ENCODE assay signal across 11 cellular contexts in the genomic region with DNA sequence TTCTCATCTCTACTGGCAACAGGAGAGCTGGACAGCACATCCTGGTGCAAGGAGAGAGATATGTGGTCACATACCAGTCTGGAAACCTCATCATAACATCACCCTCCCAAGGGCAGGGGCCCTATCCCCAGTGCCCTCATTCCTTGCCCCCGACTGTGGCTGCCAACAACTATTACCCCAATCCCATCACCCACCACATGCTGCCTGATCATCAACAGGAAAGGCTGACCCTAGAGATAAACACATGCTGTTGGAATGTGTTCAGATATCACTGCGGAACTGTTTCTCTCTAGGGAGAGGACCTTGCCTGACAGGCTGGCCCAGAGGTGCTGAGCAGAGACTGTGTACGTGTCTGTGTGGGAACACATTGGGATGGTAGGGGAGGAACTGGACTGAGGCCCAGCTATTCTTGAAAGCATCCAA. TPM values are rescaled to one million over a fixed set of nuclear protein-coding genes. Genes with fewer than 3 reads are reported as not detected.
DNase-seq lines count a peak whose midpoint lies in the region; ATAC-seq and TF ChIP-seq lines count a peak whose summit lies in the region.
"Had no signal": no experiment of that assay in that cellular context is flagged by ENCODE, and none has a peak within 500 bp of the region (broad histone marks: within the 10 kb centered on the region; RNA-seq: fewer than 3 reads in every experiment).

No MANE protein-coding gene starts in this region.

- no peak for TF ChIP-seq EP300 in gastroesophageal sphincter (IDR thresholded peaks at IDR 0.05)

- ATAC-seq in GM19463 (IDR thresholded peaks at IDR 0.05; ENCODE audit: unreplicated experiment) (no peak), gastroesophageal sphincter (no peak)
- ATAC-seq: foreskin keratinocyte; naive thymus-derived CD8-positive, alpha-beta T cell had no signal

- no peak for TF ChIP-seq POLR2A in vagina (IDR thresholded peaks at IDR 0.05)
- no peak for TF ChIP-seq POLR2A in gastroesophageal sphincter (IDR thresholded peaks at IDR 0.05)

- no peaks in the 10 kb centered on the region for H3K36me3 ChIP-seq in brain microvascular endothelial cell (replicated peaks)
- no peaks in the 10 kb centered on the region for H3K36me3 ChIP-seq in left ventricle myocardium inferior
- H3K36me3 ChIP-seq in vagina, result no peaks in the 10 kb centered on the region
- no peaks in the 10 kb centered on the region for H3K36me3 ChIP-seq in gastroesophageal sphincter

- TF ChIP-seq CTCF in brain microvascular endothelial cell (IDR thresholded peaks at IDR 0.05; ENCODE audit: low read depth, low read length, missing control alignments) (no peak), left ventricle myocardium inferior (IDR thresholded peaks at IDR 0.05; ENCODE audit: borderline replicate concordance) (no peak), vagina (IDR thresholded peaks at IDR 0.05) (no peak), gastroesophageal sphincter (IDR thresholded peaks at IDR 0.05) (no peak)

- intact Hi-C loops in left ventricle myocardium inferior (cut with micrococcal nuclease) (no loop called here), vagina (cut with DNase I) (loop anchor here (10.0 kb wide), 1 partner anchor 239 kb away; a partner anchor contains a TSS)

- no peaks in the 10 kb centered on the region for H3K9me3 ChIP-seq in left ventricle myocardium inferior (replicated peaks)
- H3K9me3 ChIP-seq in vagina, result no peaks in the 10 kb centered on the region
- H3K9me3 ChIP-seq in gastroesophageal sphincter, result no peaks in the 10 kb centered on the region

- H3K27me3 ChIP-seq in brain microvascular endothelial cell (replicated peaks), result no peaks in the 10 kb centered on the region
- no peaks in the 10 kb centered on the region for H3K27me3 ChIP-seq in left ventricle myocardium inferior (ENCODE audit: low read depth)
- no peaks in the 10 kb centered on the region for H3K27me3 ChIP-seq in vagina
- H3K27me3 ChIP-seq in gastroesophageal sphincter, result no peaks in the 10 kb centered on the region

- peaks cover 80% of the 10 kb centered on the region for H3K4me1 ChIP-seq in left ventricle myocardium inferior
- H3K4me1 ChIP-seq in vagina, result no peaks in the 10 kb centered on the region
- peaks cover 0 to 27% (median 0%) of the 10 kb centered on the region in 3 donors for H3K4me1 ChIP-seq in gastroesophageal sphincter
- H3K4me1 ChIP-seq: foreskin keratinocyte had no signal

- H3K4me3 ChIP-seq in brain microvascular endothelial cell (ENCODE audit: low read depth, low read length) (no peak overlapping the region), left ventricle myocardium inferior (no peak overlapping the region), vagina (no peak overlapping the region), gastroesophageal sphincter (no peak overlapping the region)

- in situ Hi-C loops in brain microvascular endothelial cell (cut with HindIII; ENCODE audit: low pct_ligation_motif_present, low sequenced_read_pairs), result no loop called here

- WGBS in gastroesophageal sphincter (ENCODE audit: low coverage in 1 of 2), 2 donors, result 40 to 78% methylated on average over 1 to 2 of the region's 3 CpGs

- peak; percentile 87 for DNase-seq in HS-5 (ENCODE audit: low read depth)
- DNase-seq in brain microvascular endothelial cell, result peak; percentile 75
- peak; percentile 51 for DNase-seq in left ventricle myocardium inferior
- peak; percentile 64 to 70 for DNase-seq in vagina (ENCODE audit: extremely low spot score in 2 of 2)
- DNase-seq in midbrain (lab: John Stamatoyannopoulos, UW), result no peak
- DNase-seq: activated naive CD4-positive, alpha-beta T cell treated with Interleukin-2 at 50 U/mL for 16 hours; foreskin keratinocyte; naive thymus-derived CD8-positive, alpha-beta T cell; T-helper 1 cell had no signal

- H3K27ac ChIP-seq in brain microvascular endothelial cell (peak overlapping the region; percentile 1), left ventricle myocardium inferior (replicated peaks) (peak overlapping the region; percentile 82), vagina (no peak overlapping the region), gastroesophageal sphincter (no peak overlapping the region)
- H3K27ac ChIP-seq: foreskin keratinocyte had no signal

RNA-seq across cellular contexts. Expression of a gene that starts 4.5 kb away (rescaled TPM):
- total RNA-seq in left ventricle myocardium inferior (24.3 TPM), vagina (6.1 TPM), gastroesophageal sphincter (10 to 100 TPM in 1 of 4 donors, 1 to 10 TPM in 3; 7.2 to 12.8 (median 8.8) TPM)

RNA-seq across cellular contexts. Expression of a gene that starts 12.0 kb away (rescaled TPM):
- 5.9 TPM for total RNA-seq in left ventricle myocardium inferior
- 16.2 TPM for total RNA-seq in vagina
- total RNA-seq in gastroesophageal sphincter, result 10 to 100 TPM; 11.6 to 24.4 (median 14.8) TPM

Comparison
In these comparisons a context has a peak if more than half of its experiments do, and no peak if none do; other contexts are left out.
1. H3K27ac ChIP-seq: peak in brain microvascular endothelial cell (single experiment) and left ventricle myocardium inferior (single experiment); none in vagina (single experiment) and gastroesophageal sphincter (0 of 4).